ENCODE assay signal across 12 cellular contexts in genomic region chr1:119635801-119636390, GRCh38. TPM values are rescaled to one million over a fixed set of nuclear protein-coding genes. Genes with fewer than 3 reads are reported as not detected.
A peak's percentile ranks its signal among the peaks of the same experiment; 100 is the strongest.
DNase-seq lines count a peak whose midpoint lies in the region; ATAC-seq and TF ChIP-seq lines count a peak whose summit lies in the region.
"Had no signal": no experiment of that assay in that cellular context is flagged by ENCODE, and none has a peak within 500 bp of the region (broad histone marks: within the 10 kb centered on the region; RNA-seq: fewer than 3 reads in every experiment).

No MANE protein-coding gene starts in this region.

- ATAC-seq in GM18867 (IDR thresholded peaks at IDR 0.05; ENCODE audit: unreplicated experiment): peak; percentile 71
- ATAC-seq in HG02981 (IDR thresholded peaks at IDR 0.05; ENCODE audit: unreplicated experiment): no peak
- ATAC-seq: CD8-positive, alpha-beta T cell; Panc1 had no signal

- H3K27ac Mint-ChIP-seq in HFFc6: no peak overlapping the region
- H3K27ac Mint-ChIP-seq: CD8-positive, alpha-beta T cell had no signal

- no peak for TF ChIP-seq CTCF in HFFc6 (IDR thresholded peaks at IDR 0.05)

- H3K4me3 Mint-ChIP-seq in HFFc6: no peak overlapping the region; the same call in 1 of the 2 replicates
- H3K4me3 Mint-ChIP-seq: CD8-positive, alpha-beta T cell had no signal

- no peaks in the 10 kb centered on the region for H3K27me3 Mint-ChIP-seq in HFFc6 (ENCODE audit: insufficient read depth)

- H3K36me3 Mint-ChIP-seq in HFFc6 (ENCODE audit: low read depth): peaks cover 5% of the 10 kb centered on the region; the same call in 1 of the 2 replicates
- H3K36me3 Mint-ChIP-seq: CD8-positive, alpha-beta T cell had no signal

- peaks cover 40% of the 10 kb centered on the region for H3K4me1 Mint-ChIP-seq in HFFc6 (ENCODE audit: low read depth)

- H3K9me3 Mint-ChIP-seq in HFFc6: no peaks in the 10 kb centered on the region
- H3K9me3 Mint-ChIP-seq: CD8-positive, alpha-beta T cell had no signal

- DNase-seq in HFFc6 (peak; percentile 79), kidney tubule cell (ENCODE audit: low spot score) (peak; percentile 71), NCI-H446 treated with DMSO at 0.1 percent for 48 hours (lab: John Stamatoyannopoulos, UW) (no peak), NCI-H748 treated with DMSO at 0.1 percent for 48 hours (lab: John Stamatoyannopoulos, UW) (no peak)
- DNase-seq in stimulated activated CD4-positive, alpha-beta T cell treated with anti-CD3 and anti-CD28 coated beads, Interleukin-4, amount 100 ng/mL, for 4 hours: no peak
- DNase-seq: activated T-cell treated with anti-CD3 and anti-CD28 coated beads, Interleukin-2, amount 50 U/mL, for 48 hours; CD8-positive, alpha-beta T cell; KBM-7 had no signal

TF ChIP-seq in PFSK-1, 5 proteins besides CTCF, POLR2A, EP300 and RAD21:
- no peak; the same call in 1 of the 2 replicates for TF ChIP-seq POLR2AphosphoS5 (IDR thresholded peaks at IDR 0.05; ENCODE audit: low read depth, low read length)
- TF ChIP-seq REST (IDR thresholded peaks at IDR 0.05; ENCODE audit: insufficient read depth in 1 of 2, low read depth in 2 of 2, low read length in 2 of 2): no peak
- peak; percentile 55; the same call in 1 of the 2 replicates for TF ChIP-seq TAF1 (IDR thresholded peaks at IDR 0.05; ENCODE audit: borderline replicate concordance, insufficient read depth, low read length)

RNA-seq across cellular contexts. Expression of gene ZNF697, which starts 12.2 kb away (rescaled TPM):
- 1 to 10 TPM; 7.5 to 8.5 (median 8.1) TPM for total RNA-seq in HFFc6 (2021; fragmentation: NEBNext Ultra II Directional; extraction: Animal tissue kit (Norgen Biotek cat#: 25700))
- polyA plus RNA-seq in PFSK-1 (2012; ENCODE audit: insufficient read length, low read depth): 33.6 TPM
- total RNA-seq: CD8-positive, alpha-beta T cell had no signal

Comparison
In these comparisons a context has a peak if more than half of its experiments do, and no peak if none do; other contexts are left out.
1. DNase-seq: peak in HFFc6 (single experiment) and kidney tubule cell (single experiment); none in stimulated activated CD4-positive, alpha-beta T cell treated with anti-CD3 and anti-CD28 coated beads, Interleukin-4, amount 100 ng/mL, for 4 hours (0 of 2), NCI-H446 treated with DMSO at 0.1 percent for 48 hours (single experiment) and NCI-H748 treated with DMSO at 0.1 percent for 48 hours (single experiment).